13 cellular contexts compared by ENCODE assay signal in the genomic region with DNA sequence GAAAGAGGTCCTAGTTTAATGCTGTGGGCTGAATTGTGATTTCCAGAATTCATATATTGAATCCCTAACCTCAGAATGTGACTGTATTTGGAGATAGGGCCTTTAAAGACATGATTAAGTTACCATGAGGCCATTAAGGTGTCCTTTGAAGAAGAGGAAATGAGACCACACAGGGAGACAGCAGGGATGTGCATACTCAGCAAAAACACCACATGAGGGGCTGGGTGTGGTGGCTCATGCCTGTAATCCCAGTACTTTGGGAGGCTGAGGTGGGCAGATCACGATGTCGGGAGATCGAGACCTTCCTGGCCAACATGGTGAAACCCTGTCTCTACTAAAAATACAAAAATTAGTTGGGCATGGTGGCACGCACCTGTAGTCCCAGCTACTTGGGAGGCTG. TPM values are rescaled to one million over a fixed set of nuclear protein-coding genes. Genes with fewer than 3 reads are reported as not detected.
"Had no signal": no experiment of that assay in that cellular context is flagged by ENCODE, and none has a peak within 500 bp of the region (broad histone marks: within the 10 kb centered on the region; RNA-seq: fewer than 3 reads in every experiment).

No MANE protein-coding gene starts in this region.

RNA-seq across cellular contexts. Expression of a gene that starts 11.8 kb away (rescaled TPM):
- total RNA-seq: OCI-LY7; PC-3; PC-9; Peyer's patch; Right ventricle myocardium inferior; Right ventricle myocardium superior; RPMI7951; SJCRH30; SJSA1; SK-MEL-5; T-cell; T-helper 1 cell treated with Interleukin-12 subunit alpha and Interleukin-12 subunit beta and Interleukin-4 antibody, amounts not matched to agents 30 ng/mL and 1 ng/mL, for 36 hours had no signal
- polyA plus RNA-seq: SK-N-SH had no signal
